In genomic region chr20:41830702-41831101, GRCh38 we compare ENCODE assay signal across 28 cellular contexts.
"Had no signal": no experiment of that assay in that cellular context is flagged by ENCODE, and none has a peak within 500 bp of the region (broad histone marks: within the 10 kb centered on the region; RNA-seq: fewer than 3 reads in every experiment).

No MANE protein-coding gene starts in this region.

- H3K27me3 ChIP-seq: colonic mucosa, neural progenitor cell, tibial nerve had no signal

- H3K9me3 Mint-ChIP-seq: activated naive CD8-positive, alpha-beta T cell treated with anti-CD3 and anti-CD28 coated beads for 36 hours; activated T-cell treated with anti-CD3 and anti-CD28 coated beads, Interleukin-2, amount 50 U/mL, for 4 hours; activated T-helper 2 cell treated with anti-CD3 and anti-CD28 coated beads, Interferon-gamma antibody, Interleukin-2, Interleukin-4, amounts not matched to agents 10 μg/mL and 5 μg/mL and 100 μg/mL, durations not matched to agents 14 hours and 24 hours and 36 hours; mesothelial cell of epicardium; neural progenitor cell; WTC11 had no signal

- H3K4me1 Mint-ChIP-seq: activated naive CD8-positive, alpha-beta T cell treated with anti-CD3 and anti-CD28 coated beads for 36 hours; central memory CD8-positive, alpha-beta T cell; immature natural killer cell; mesothelial cell of epicardium; naive thymus-derived CD8-positive, alpha-beta T cell; neural progenitor cell; stimulated activated memory B cell treated with anti-CD40 and anti-IgM and Interleukin-4, amounts not matched to agents 10 μg/mL and 1 μg/mL and 100 μg/mL, for 72 hours had no signal

- DNase-seq: activated CD8-positive, alpha-beta memory T cell treated with anti-CD3 and anti-CD28 coated beads for 24 hours; activated CD8-positive, alpha-beta memory T cell treated with anti-CD3 and anti-CD28 coated beads, Interleukin-2, amount 50 U/mL, for 4 hours; activated naive CD4-positive, alpha-beta T cell; activated naive CD8-positive, alpha-beta T cell treated with anti-CD3 and anti-CD28 coated beads for 36 hours; activated T-cell treated with anti-CD3 and anti-CD28 coated beads, Interleukin-2, amount 50 U/mL, for 4 hours; colonic mucosa; dorsolateral prefrontal cortex; effector memory CD8-positive, alpha-beta T cell; foreskin melanocyte; glutamatergic neuron; immature natural killer cell; lower lobe of right lung; naive thymus-derived CD8-positive, alpha-beta T cell; stimulated activated CD4-positive, alpha-beta T cell treated with anti-CD3 and anti-CD28 coated beads, Interleukin-15, amount 100 ng/mL, for 24 hours; stomach had no signal

- H3K36me3 Mint-ChIP-seq: activated naive CD8-positive, alpha-beta T cell treated with anti-CD3 and anti-CD28 coated beads for 36 hours; immature natural killer cell; mesothelial cell of epicardium; neural progenitor cell; stimulated activated memory B cell treated with anti-CD40 and anti-IgM and Interleukin-4, amounts not matched to agents 10 μg/mL and 1 μg/mL and 100 μg/mL, for 72 hours; WTC11 had no signal

- H3K36me3 ChIP-seq: colonic mucosa, lower lobe of right lung, neural progenitor cell, stomach, suprapubic skin, tibial nerve had no signal

- H3K4me2 ChIP-seq: hepatocyte, neural progenitor cell, smooth muscle cell had no signal

- H3K27ac ChIP-seq: colonic mucosa, dorsolateral prefrontal cortex, hepatocyte, lower lobe of right lung, neural progenitor cell, stomach, suprapubic skin, tibial nerve had no signal

- ATAC-seq: activated T-cell treated with anti-CD3 and anti-CD28 coated beads, Interleukin-2, amount 50 U/mL, for 4 hours; effector memory CD8-positive, alpha-beta T cell; esophagus mucosa; left lobe of liver; lower lobe of right lung; naive thymus-derived CD8-positive, alpha-beta T cell; sciatic nerve; stimulated activated memory B cell treated with anti-CD40 and anti-IgM and Interleukin-4, amounts not matched to agents 10 μg/mL and 1 μg/mL and 100 μg/mL, for 72 hours; WTC11 had no signal

- H3K9ac ChIP-seq: neural progenitor cell had no signal

- H3K4me1 ChIP-seq: colonic mucosa, lower lobe of right lung, stomach, suprapubic skin, tibial nerve had no signal

- H3K4me3 ChIP-seq: colonic mucosa, dorsolateral prefrontal cortex, hepatocyte, lower lobe of right lung, neural progenitor cell, smooth muscle cell, stomach, suprapubic skin, tibial nerve had no signal

- H3K27ac Mint-ChIP-seq: activated naive CD8-positive, alpha-beta T cell treated with anti-CD3 and anti-CD28 coated beads for 36 hours; activated T-helper 2 cell treated with anti-CD3 and anti-CD28 coated beads, Interferon-gamma antibody, Interleukin-2, Interleukin-4, amounts not matched to agents 10 μg/mL and 5 μg/mL and 100 μg/mL, durations not matched to agents 14 hours and 24 hours and 36 hours; effector memory CD8-positive, alpha-beta T cell; immature natural killer cell; mesothelial cell of epicardium; naive thymus-derived CD8-positive, alpha-beta T cell; neural progenitor cell; stimulated activated memory B cell treated with anti-CD40 and anti-IgM and Interleukin-4, amounts not matched to agents 10 μg/mL and 1 μg/mL and 100 μg/mL, for 72 hours; WTC11 had no signal

- H2AFZ ChIP-seq: hepatocyte, neural progenitor cell had no signal

- H3K4me3 Mint-ChIP-seq: activated naive CD8-positive, alpha-beta T cell treated with anti-CD3 and anti-CD28 coated beads for 36 hours; activated T-cell treated with anti-CD3 and anti-CD28 coated beads, Interleukin-2, amount 50 U/mL, for 4 hours; central memory CD8-positive, alpha-beta T cell; effector memory CD8-positive, alpha-beta T cell; immature natural killer cell; mesothelial cell of epicardium; naive thymus-derived CD8-positive, alpha-beta T cell; neural progenitor cell; stimulated activated memory B cell treated with anti-CD40 and anti-IgM and Interleukin-4, amounts not matched to agents 10 μg/mL and 1 μg/mL and 100 μg/mL, for 72 hours; WTC11 had no signal

- H3K79me2 ChIP-seq: hepatocyte had no signal

- H3K9me3 ChIP-seq: colonic mucosa, lower lobe of right lung, suprapubic skin had no signal
